In the genomic region with DNA sequence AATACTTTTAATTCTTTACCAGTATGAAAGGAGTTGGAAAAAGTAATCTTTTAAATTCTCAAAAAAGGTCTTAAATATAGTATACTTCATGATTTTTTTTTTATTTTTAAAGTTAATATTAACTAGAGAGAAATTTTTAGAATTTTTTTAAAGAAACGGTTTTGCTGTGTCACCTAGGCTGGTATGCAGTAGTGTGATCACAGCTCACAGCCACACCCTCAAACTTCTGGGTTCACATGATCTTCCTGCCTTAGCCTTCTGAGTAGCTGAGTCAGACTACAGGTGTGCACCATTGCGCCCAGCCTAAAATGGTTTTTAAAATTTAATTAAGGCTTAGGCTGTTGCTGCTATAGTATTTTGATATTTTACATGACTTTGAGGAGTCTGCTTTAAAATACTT, we compare ENCODE assay signal across 17 cellular contexts. TPM values are rescaled to one million over a fixed set of nuclear protein-coding genes. Genes with fewer than 3 reads are reported as not detected.
A peak's percentile ranks its signal among the peaks of the same experiment; 100 is the strongest.
DNase-seq lines count a peak whose midpoint lies in the region; ATAC-seq, FAIRE-seq and TF ChIP-seq lines count a peak whose summit lies in the region.
"Had no signal": no experiment of that assay in that cellular context is flagged by ENCODE, and none has a peak within 500 bp of the region (broad histone marks: within the 10 kb centered on the region; RNA-seq: fewer than 3 reads in every experiment).

No MANE protein-coding gene starts in this region.

- no peak for TF ChIP-seq CTCF in A549 (IDR thresholded peaks at IDR 0.05)
- TF ChIP-seq CTCF in body of pancreas (IDR thresholded peaks at IDR 0.05): no peak

- peak overlapping the region; percentile 55 for H3K4me2 ChIP-seq in A549

- TF ChIP-seq POLR2A in A549 (IDR thresholded peaks at IDR 0.05; ENCODE audit: low read length) (no peak), body of pancreas (IDR thresholded peaks at IDR 0.05) (no peak)

- no peaks in the 10 kb centered on the region for H3K36me3 ChIP-seq in body of pancreas (replicated peaks in 1 of 2; ENCODE audit: insufficient read depth in 1 of 2, low read depth in 2 of 2)
- H3K36me3 ChIP-seq: adrenal gland had no signal

- TF ChIP-seq EP300 in A549 (IDR thresholded peaks at IDR 0.05): peak in 1 of 2 experiments; percentile 62; a peak in 1 of 5 replicates

- peak; percentile 95 to 100 for ATAC-seq in A549
- peak; percentile 42 for ATAC-seq in body of pancreas
- peak; percentile 87 for ATAC-seq in left colon
- ATAC-seq: activated CD4-positive, alpha-beta T cell treated with anti-CD3 and anti-CD28 coated beads for 36 hours; activated T-cell treated with anti-CD3 and anti-CD28 coated beads, Interleukin-2, amount 50 U/mL, for 4 hours; T-helper 17 cell had no signal

- H3K9me3 ChIP-seq in A549 (no peaks in the 10 kb centered on the region), body of pancreas (no peaks in the 10 kb centered on the region)
- H3K9me3 ChIP-seq: adrenal gland had no signal

- H3K27ac Mint-ChIP-seq in activated T-helper 1 cell treated with anti-CD3 and anti-CD28 coated beads, Interleukin-12 subunit alpha, Interleukin-12 subunit beta, Interleukin-2, Interleukin-4 antibody, amounts not matched to agents 30 ng/mL and 10 ng/mL and 1 ng/mL, durations not matched to agents 14 hours and 24 hours and 36 hours: no peak overlapping the region
- H3K27ac Mint-ChIP-seq: activated CD4-positive, alpha-beta T cell treated with anti-CD3 and anti-CD28 coated beads for 36 hours; T-helper 17 cell had no signal

- H3K27me3 Mint-ChIP-seq in activated T-helper 1 cell treated with anti-CD3 and anti-CD28 coated beads, Interleukin-12 subunit alpha, Interleukin-12 subunit beta, Interleukin-2, Interleukin-4 antibody, amounts not matched to agents 30 ng/mL and 10 ng/mL and 1 ng/mL, durations not matched to agents 14 hours and 24 hours and 36 hours (ENCODE audit: insufficient read depth): peaks cover 6% of the 10 kb centered on the region
- H3K27me3 Mint-ChIP-seq: T-helper 17 cell had no signal

- H3K4me1 ChIP-seq in A549 (peaks cover 68% of the 10 kb centered on the region), body of pancreas (no peaks in the 10 kb centered on the region)
- H3K4me1 ChIP-seq: adrenal gland had no signal

- in situ Hi-C loops in G401 (cut with HindIII; ENCODE audit: low sequenced_read_pairs): no loop called here

- H3K4me3 Mint-ChIP-seq in activated T-helper 1 cell treated with anti-CD3 and anti-CD28 coated beads, Interleukin-12 subunit alpha, Interleukin-12 subunit beta, Interleukin-2, Interleukin-4 antibody, amounts not matched to agents 30 ng/mL and 10 ng/mL and 1 ng/mL, durations not matched to agents 14 hours and 24 hours and 36 hours: no peak overlapping the region
- H3K4me3 Mint-ChIP-seq: activated CD4-positive, alpha-beta T cell treated with anti-CD3 and anti-CD28 coated beads for 36 hours; activated T-cell treated with anti-CD3 and anti-CD28 coated beads, Interleukin-2, amount 50 U/mL, for 4 hours; T-helper 17 cell had no signal

- no peaks in the 10 kb centered on the region for H3K36me3 Mint-ChIP-seq in activated T-helper 1 cell treated with anti-CD3 and anti-CD28 coated beads, Interleukin-12 subunit alpha, Interleukin-12 subunit beta, Interleukin-2, Interleukin-4 antibody, amounts not matched to agents 30 ng/mL and 10 ng/mL and 1 ng/mL, durations not matched to agents 14 hours and 24 hours and 36 hours (ENCODE audit: low read depth)

- FAIRE-seq in A549 (lab: Jason Lieb, UNC): peak; percentile 79

- no peak for TF ChIP-seq RAD21 in A549 (conservative IDR thresholded peaks at IDR 0.05 in 1 of 2, IDR thresholded peaks at IDR 0.05 in 1 of 2)

- no peaks in the 10 kb centered on the region for H3K27me3 ChIP-seq in body of pancreas
- H3K27me3 ChIP-seq: adrenal gland had no signal

- H3K27ac ChIP-seq in A549 (peak overlapping the region; percentile 93 to 94), body of pancreas (no peak overlapping the region)
- H3K27ac ChIP-seq: adrenal gland had no signal

- no peaks in the 10 kb centered on the region for H3K9me3 Mint-ChIP-seq in activated T-helper 1 cell treated with anti-CD3 and anti-CD28 coated beads, Interleukin-12 subunit alpha, Interleukin-12 subunit beta, Interleukin-2, Interleukin-4 antibody, amounts not matched to agents 30 ng/mL and 10 ng/mL and 1 ng/mL, durations not matched to agents 14 hours and 24 hours and 36 hours

- DNase-seq in A549 (ENCODE audit: low read depth in 1 of 2, low spot score in 1 of 2) (peak; percentile 20 to 90), HT1080 (ENCODE audit: low read depth) (peak; percentile 40), body of pancreas (no peak), left colon (no peak), T-helper 1 cell (no peak), G401 (ENCODE audit: low spot score) (no peak), HCEC 1CT (no peak)
- no peak for DNase-seq in activated T-helper 1 cell treated with anti-CD3 and anti-CD28 coated beads, Interleukin-12 subunit alpha, Interleukin-12 subunit beta, Interleukin-2, Interleukin-4 antibody, amounts not matched to agents 30 ng/mL and 10 ng/mL and 1 ng/mL, durations not matched to agents 14 hours and 24 hours and 36 hours (ENCODE audit: low spot score)
- DNase-seq: activated CD4-positive, alpha-beta T cell treated with anti-CD3 and anti-CD28 coated beads for 36 hours; activated T-cell treated with anti-CD3 and anti-CD28 coated beads, Interleukin-2, amount 50 U/mL, for 4 hours; adrenal gland; midbrain; NCI-H1436; NCI-H446 treated with DMSO at 0.1 percent for 48 hours; nucleus accumbens; stimulated activated naive CD4-positive, alpha-beta T cell treated with Interleukin-2 at 50 U/mL for 16 hours; T-helper 17 cell had no signal

- POLR2A ChIA-PET in A549 (lab: Yijun Ruan, JAX): interaction anchor here (1.9 kb wide), 1 partner anchor 64 kb away, joined by 10 read pairs; the partner anchor contains the start of gene RWDD3

- H3K4me3 ChIP-seq in A549 (no peak overlapping the region), body of pancreas (no peak overlapping the region)
- H3K4me3 ChIP-seq: adrenal gland had no signal

- H3K4me1 Mint-ChIP-seq in activated T-helper 1 cell treated with anti-CD3 and anti-CD28 coated beads, Interleukin-12 subunit alpha, Interleukin-12 subunit beta, Interleukin-2, Interleukin-4 antibody, amounts not matched to agents 30 ng/mL and 10 ng/mL and 1 ng/mL, durations not matched to agents 14 hours and 24 hours and 36 hours (ENCODE audit: low read depth): no peaks in the 10 kb centered on the region
- H3K4me1 Mint-ChIP-seq: activated CD4-positive, alpha-beta T cell treated with anti-CD3 and anti-CD28 coated beads for 36 hours; T-helper 17 cell had no signal

- 1% methylated on average over 2 of the region's 2 CpGs for WGBS in A549 (ENCODE audit: missing lambda C conversion rate)
- 46 to 54% methylated on average over 2 of the region's 2 CpGs for WGBS in body of pancreas, 2 donors

- intact Hi-C loops in body of pancreas (cut with DNase I): no loop called here
- intact Hi-C loops in left colon (cut with DNase I, micrococcal nuclease): no loop called here
- intact Hi-C loops in activated T-helper 1 cell treated with anti-CD3 and anti-CD28 coated beads, Interleukin-12 subunit alpha, Interleukin-12 subunit beta, Interleukin-2, Interleukin-4 antibody, amounts not matched to agents 30 ng/mL and 10 ng/mL and 1 ng/mL, durations not matched to agents 14 hours and 24 hours and 36 hours (cut with micrococcal nuclease): no loop called here

- CTCF ChIA-PET in A549 (lab: Yijun Ruan, JAX): no interaction called here

TF ChIP-seq in A549, 52 proteins besides CTCF, POLR2A, EP300 and RAD21:
- TF ChIP-seq ZFP36 (IDR thresholded peaks at IDR 0.05; ENCODE audit: borderline replicate concordance, partially characterized antibody) (no peak), MAX (IDR thresholded peaks at IDR 0.05) (peak; percentile 20; the same call in 1 of the 2 replicates), FOSB (CRISPR knock-in tag; IDR thresholded peaks at IDR 0.05) (no peak), FOSL2 (IDR thresholded peaks at IDR 0.05) (no peak), FOSL2 (CRISPR knock-in tag; IDR thresholded peaks at IDR 0.05) (peak; percentile 58), PHF8 (IDR thresholded peaks at IDR 0.05; ENCODE audit: borderline replicate concordance, low read depth) (no peak), JUN (IDR thresholded peaks at IDR 0.05) (peak in 1 of 2 experiments; percentile 60; a peak in 2 of 5 replicates), MAFK (IDR thresholded peaks at IDR 0.05; ENCODE audit: partially characterized antibody) (peak; percentile 82), NFE2L2 (conservative IDR thresholded peaks at IDR 0.05; ENCODE audit: low read length) (peak; percentile 70), CBX2 (IDR thresholded peaks at IDR 0.05; ENCODE audit: borderline replicate concordance, low read depth) (no peak), GATA3 (IDR thresholded peaks at IDR 0.05; ENCODE audit: borderline replicate concordance) (peak; percentile 40; the same call in 1 of the 2 replicates)
- TF ChIP-seq, protein P1, sequence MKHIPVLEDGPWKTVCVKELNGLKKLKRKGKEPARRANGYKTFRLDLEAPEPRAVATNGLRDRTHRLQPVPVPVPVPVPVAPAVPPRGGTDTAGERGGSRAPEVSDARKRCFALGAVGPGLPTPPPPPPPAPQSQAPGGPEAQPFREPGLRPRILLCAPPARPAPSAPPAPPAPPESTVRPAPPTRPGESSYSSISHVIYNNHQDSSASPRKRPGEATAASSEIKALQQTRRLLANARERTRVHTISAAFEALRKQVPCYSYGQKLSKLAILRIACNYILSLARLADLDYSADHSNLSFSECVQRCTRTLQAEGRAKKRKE (CRISPR knock-in tag; IDR thresholded peaks at IDR 0.05; ENCODE audit: low read depth): 0 out of 2 replicates have a peak, but pooled peaks have one; percentile 36

RNA-seq across cellular contexts. Expression of gene TLCD4, which starts 52.4 kb away (rescaled TPM):
- 18.0 and 24.1 TPM in 2 replicates for polyA plus RNA-seq in A549 (2011; rRNA removed)
- 3.6 and 4.5 TPM in 2 replicates for polyA plus RNA-seq in A549 (2012; cell fraction: cytosol; rRNA removed)
- polyA plus RNA-seq in A549 (2012; cell fraction: nucleus; rRNA removed): 1.4 and 3.1 TPM in 2 replicates
- polyA plus RNA-seq in A549 (2017; fragmentation: RNase III; extraction: RNeasy Plus Mini Kit Qiagen cat#74134 plus additional on column Dnase treatment): 12.7 to 14.2 TPM (median 13.3 TPM) in 3 replicates
- 16.0 and 19.7 TPM in 2 replicates for polyA minus RNA-seq in A549 (2011; rRNA and poly(A)+ RNA removed)
- 1.5 and 2.0 TPM in 2 replicates for total RNA-seq in HT1080 (2014; rRNA removed; shearing (Covaris generic))
- 3.0 and 4.0 TPM in 2 replicates for polyA plus RNA-seq in HT1080 (2015; cell fraction: cytosol; rRNA removed)
- 1.1 and 1.5 TPM in 2 replicates for polyA plus RNA-seq in HT1080 (2015; cell fraction: nucleus; rRNA removed)
- total RNA-seq in body of pancreas: 10 to 100 TPM; 10.2 to 15.6 TPM
- total RNA-seq in left colon: 10 to 100 TPM; 64.4 to 80.6 TPM
- total RNA-seq in G401 (2014; rRNA removed; shearing (Covaris generic)): 0.06 and 6.2 TPM in 2 replicates
- 0.02 TPM in 1 of 2 replicates, not detected in the other for total RNA-seq in activated T-helper 1 cell treated with anti-CD3 and anti-CD28 coated beads, Interleukin-12 subunit alpha, Interleukin-12 subunit beta, Interleukin-2, Interleukin-4 antibody, amounts not matched to agents 30 ng/mL and 10 ng/mL and 1 ng/mL, durations not matched to agents 14 hours and 24 hours and 36 hours

Comparison
In these comparisons a context has a peak if more than half of its experiments do, and no peak if none do; other contexts are left out.
1. ATAC-seq: peak in every context shown above with its lines; median percentile 98 in A549; 87 in left colon; 42 in body of pancreas.
2. DNase-seq: peak in A549 (2 of 2) and HT1080 (single experiment); none in body of pancreas (0 of 4), left colon (0 of 2), T-helper 1 cell (0 of 5), G401 (single experiment), activated T-helper 1 cell treated with anti-CD3 and anti-CD28 coated beads, Interleukin-12 subunit alpha, Interleukin-12 subunit beta, Interleukin-2, Interleukin-4 antibody, amounts not matched to agents 30 ng/mL and 10 ng/mL and 1 ng/mL, durations not matched to agents 14 hours and 24 hours and 36 hours (single experiment) and HCEC 1CT (single experiment).
3. H3K27ac ChIP-seq: peak in A549 (2 of 2); none in body of pancreas (0 of 4).